ENCODE assay signal across 22 cellular contexts in genomic region chr18:29693334-29693733, GRCh38.
DNase-seq lines count a peak whose midpoint lies in the region; ATAC-seq and TF ChIP-seq lines count a peak whose summit lies in the region.
"Had no signal": no experiment of that assay in that cellular context is flagged by ENCODE, and none has a peak within 500 bp of the region (broad histone marks: within the 10 kb centered on the region; RNA-seq: fewer than 3 reads in every experiment).

No MANE protein-coding gene starts in this region.

- H3K9me2 ChIP-seq in GM23338 (ENCODE audit: insufficient read depth), result 0 out of 2 replicates have a peak, but pooled peaks cover 3% of the 10 kb centered on the region

- H3K27me3 ChIP-seq in GM23338 (ENCODE audit: insufficient read depth) (no peaks in the 10 kb centered on the region), mesendoderm (ENCODE audit: insufficient read depth, low read length, poor library complexity) (no peaks in the 10 kb centered on the region)

- H4K20me1 ChIP-seq in GM23338 (replicated peaks; ENCODE audit: insufficient read depth), result no peaks in the 10 kb centered on the region

- no peaks in the 10 kb centered on the region for H3F3A ChIP-seq in GM23338 (replicated peaks; ENCODE audit: low read depth)

- CTCF ChIA-PET in RWPE1 (lab: Yijun Ruan, JAX), result no interaction called here

- H3K36me3 ChIP-seq in GM23338 (ENCODE audit: insufficient read depth) (no peaks in the 10 kb centered on the region), mesendoderm (ENCODE audit: control insufficient read depth, insufficient read depth, low read length) (no peaks in the 10 kb centered on the region)

- H3K4me3 ChIP-seq in AG10803 (ENCODE audit: low read length) (no peak overlapping the region), GM23338 (no peak overlapping the region), mesendoderm (ENCODE audit: low read length) (no peak overlapping the region)
- H3K4me3 ChIP-seq: GM12878, GM23248, K562 had no signal

- TF ChIP-seq CTCF in AG10803 (conservative IDR thresholded peaks at IDR 0.05; ENCODE audit: low read length) (no peak), GM23338 (conservative IDR thresholded peaks at IDR 0.05; ENCODE audit: low read depth in 2 of 2) (no peak), RWPE1 (conservative IDR thresholded peaks at IDR 0.05; ENCODE audit: low read depth) (no peak)

- ATAC-seq in GM23338 (peak; percentile 36; the same call in 1 of the 3 replicates), GM19467 (IDR thresholded peaks at IDR 0.05; ENCODE audit: unreplicated experiment) (no peak)
- ATAC-seq: GM12878, HCT116, K562 had no signal

- no peak overlapping the region for H3K4me2 ChIP-seq in GM23338
- no peak overlapping the region for H3K4me2 ChIP-seq in mesendoderm (ENCODE audit: low read length)

- POLR2A ChIA-PET in RWPE1 (lab: Yijun Ruan, JAX; ENCODE audit: low non-redundant PET), result no interaction called here

- no peaks in the 10 kb centered on the region for H3K79me1 ChIP-seq in mesendoderm (ENCODE audit: low read length)

- H3K27ac Mint-ChIP-seq in GM23338, result no peak overlapping the region
- H3K27ac Mint-ChIP-seq: CD4-positive, alpha-beta T cell; HFFc6 had no signal

- H3K9me3 Mint-ChIP-seq in GM23338, result no peaks in the 10 kb centered on the region
- H3K9me3 Mint-ChIP-seq: HFFc6 had no signal

- no peaks in the 10 kb centered on the region for H3K27me3 Mint-ChIP-seq in GM23338 (ENCODE audit: insufficient read depth, low read depth, poor library complexity)
- H3K27me3 Mint-ChIP-seq: CD4-positive, alpha-beta T cell had no signal

- H2BK15ac ChIP-seq in mesendoderm (replicated peaks; ENCODE audit: low read depth), result no peak overlapping the region

- no peak overlapping the region for H3K4ac ChIP-seq in mesendoderm (ENCODE audit: low read depth, low read length)

- H4K5ac ChIP-seq in mesendoderm (ENCODE audit: low read length), result no peak overlapping the region

- no peak overlapping the region for H3K9ac ChIP-seq in mesendoderm (ENCODE audit: low read length)
- H3K9ac ChIP-seq: GM23248 had no signal

- no peak overlapping the region for H2BK120ac ChIP-seq in mesendoderm (ENCODE audit: low read depth, low read length)

- no peak overlapping the region for H2BK5ac ChIP-seq in mesendoderm (ENCODE audit: low read length)

- no peak overlapping the region for H2AFZ ChIP-seq in GM23338
- H2AFZ ChIP-seq: GM23248 had no signal

- H2AK5ac ChIP-seq in mesendoderm (ENCODE audit: low read length), result no peak overlapping the region

- no peak overlapping the region for H3K23ac ChIP-seq in mesendoderm (ENCODE audit: low read length)

- no peak overlapping the region for H3K56ac ChIP-seq in mesendoderm (ENCODE audit: low read length)

- H3K36me3 Mint-ChIP-seq in GM23338 (ENCODE audit: low read depth), result no peaks in the 10 kb centered on the region

- peak; percentile 1 for DNase-seq in AG10803 (ENCODE audit: low read depth)
- peak; percentile 16 for DNase-seq in GM23338 (ENCODE audit: low spot score)
- DNase-seq in astrocyte of the hippocampus (ENCODE audit: low read depth, low spot score), result peak; percentile 17
- DNase-seq in mesendoderm, result peak; percentile 34
- no peak for DNase-seq in RWPE1 (ENCODE audit: low spot score)
- DNase-seq in Ammon's horn (ENCODE audit: low spot score), result no peak
- DNase-seq in NCI-H2081 treated with DMSO at 0.1 percent for 48 hours (lab: John Stamatoyannopoulos, UW), result no peak
- DNase-seq: 8988T; Caco-2; CD4-positive, alpha-beta T cell; DMS153; DMS79; GDM1; GM23248; H7; HFFc6 had no signal

- peaks cover 5% of the 10 kb centered on the region; the same call in 2 of the 3 replicates for H3K4me1 Mint-ChIP-seq in GM23338

- H3K27ac ChIP-seq in GM23338 (ENCODE audit: low read depth) (no peak overlapping the region), mesendoderm (ENCODE audit: low read depth, low read length) (no peak overlapping the region), RWPE1 (no peak overlapping the region)
- H3K27ac ChIP-seq: C4-2B, GM23248, HL-60 had no signal

- no peak overlapping the region for H3K18ac ChIP-seq in mesendoderm (ENCODE audit: low read length)

- no peaks in the 10 kb centered on the region for H3K79me2 ChIP-seq in GM23338 (replicated peaks; ENCODE audit: insufficient read depth)
- no peaks in the 10 kb centered on the region for H3K79me2 ChIP-seq in mesendoderm (ENCODE audit: control insufficient read depth, insufficient read depth, low read length)

- no peak overlapping the region for H4K8ac ChIP-seq in mesendoderm (ENCODE audit: low read depth, low read length)

- WGBS in mesendoderm (ENCODE audit: extremely low coverage, insufficient coverage, low lambda C conversion rate), result no CpG with 5 or more reads among the region's 1 CpG

- H3K4me1 ChIP-seq in GM23338 (ENCODE audit: insufficient read depth) (no peaks in the 10 kb centered on the region), mesendoderm (ENCODE audit: control insufficient read depth, low read depth, low read length) (no peaks in the 10 kb centered on the region)
- H3K4me1 ChIP-seq: Caco-2 had no signal

- no peak overlapping the region for H3K4me3 Mint-ChIP-seq in GM23338
- H3K4me3 Mint-ChIP-seq: CD4-positive, alpha-beta T cell; HFFc6 had no signal

TF ChIP-seq in GM23338, 12 proteins besides CTCF, POLR2A, EP300 and RAD21 (continues in another document):
- TF ChIP-seq ZNF462 (CRISPR knock-in tag; IDR thresholded peaks at IDR 0.05) (no peak), CREB1 (CRISPR knock-in tag; IDR thresholded peaks at IDR 0.05; ENCODE audit: low read depth) (no peak), NANOG (IDR thresholded peaks at IDR 0.05; ENCODE audit: borderline replicate concordance) (no peak), ZNF114 (CRISPR knock-in tag; IDR thresholded peaks at IDR 0.05) (no peak), EZH2 (IDR thresholded peaks at IDR 0.05; ENCODE audit: low read depth, unreplicated experiment) (no peak), POLR2AphosphoS5 (IDR thresholded peaks at IDR 0.05; ENCODE audit: low read depth) (no peak), STAT1 (IDR thresholded peaks at IDR 0.05; ENCODE audit: unreplicated experiment) (no peak), EZH2phosphoT487 (IDR thresholded peaks at IDR 0.05; ENCODE audit: unreplicated experiment) (no peak)

Comparison
In these comparisons a context has a peak if more than half of its experiments do, and no peak if none do; other contexts are left out.
1. DNase-seq: peak in AG10803 (single experiment), GM23338 (single experiment), astrocyte of the hippocampus (single experiment) and mesendoderm (single experiment); none in RWPE1 (single experiment), Ammon's horn (single experiment) and NCI-H2081 treated with DMSO at 0.1 percent for 48 hours (single experiment).